2 cellular contexts compared by ENCODE assay signal in the genomic region with DNA sequence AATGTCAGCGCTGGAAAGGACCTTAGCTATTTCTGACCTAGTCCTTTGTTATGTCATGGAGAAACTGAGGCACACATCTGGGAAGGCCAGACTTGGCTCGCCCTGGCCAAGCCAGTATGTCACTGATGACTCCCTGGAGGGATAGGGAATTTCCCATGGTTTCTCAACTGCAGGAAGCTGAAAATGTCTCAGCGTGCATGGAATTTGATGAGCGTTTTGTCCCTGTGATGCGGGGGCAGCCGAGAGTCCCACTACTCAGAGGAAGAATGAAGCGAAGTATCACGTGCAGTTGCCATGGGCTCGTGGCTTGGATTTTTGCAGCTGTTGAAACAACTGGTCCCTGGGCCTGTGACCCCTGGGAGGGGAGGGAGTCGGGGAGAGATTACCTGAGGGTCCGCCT.
TF ChIP-seq lines count a peak whose summit lies in the region.

No MANE protein-coding gene starts in this region.

TF ChIP-seq in SK-N-SH, 30 proteins besides CTCF, POLR2A, EP300 and RAD21 (continued from another document):
- TF ChIP-seq IRF3 (IDR thresholded peaks at IDR 0.05; ENCODE audit: low read depth, low read length): no peak

TF ChIP-seq in SK-N-SH treated with all-trans-retinoic acid at 6 μM for 48 hours, 23 proteins besides CTCF, POLR2A, EP300 and RAD21 (continued from another document):
- TF ChIP-seq, protein P1, sequence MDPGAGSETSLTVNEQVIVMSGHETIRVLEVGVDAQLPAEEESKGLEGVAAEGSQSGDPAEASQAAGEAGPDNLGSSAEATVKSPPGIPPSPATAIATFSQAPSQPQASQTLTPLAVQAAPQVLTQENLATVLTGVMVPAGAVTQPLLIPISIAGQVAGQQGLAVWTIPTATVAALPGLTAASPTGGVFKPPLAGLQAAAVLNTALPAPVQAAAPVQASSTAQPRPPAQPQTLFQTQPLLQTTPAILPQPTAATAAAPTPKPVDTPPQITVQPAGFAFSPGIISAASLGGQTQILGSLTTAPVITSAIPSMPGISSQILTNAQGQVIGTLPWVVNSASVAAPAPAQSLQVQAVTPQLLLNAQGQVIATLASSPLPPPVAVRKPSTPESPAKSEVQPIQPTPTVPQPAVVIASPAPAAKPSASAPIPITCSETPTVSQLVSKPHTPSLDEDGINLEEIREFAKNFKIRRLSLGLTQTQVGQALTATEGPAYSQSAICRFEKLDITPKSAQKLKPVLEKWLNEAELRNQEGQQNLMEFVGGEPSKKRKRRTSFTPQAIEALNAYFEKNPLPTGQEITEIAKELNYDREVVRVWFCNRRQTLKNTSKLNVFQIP (CRISPR knock-in tag; IDR thresholded peaks at IDR 0.05; ENCODE audit: borderline replicate concordance, low read depth): no peak
- TF ChIP-seq BACH2 (CRISPR knock-in tag; IDR thresholded peaks at IDR 0.05; ENCODE audit: borderline replicate concordance) (no peak), ZNF8 (CRISPR knock-in tag; IDR thresholded peaks at IDR 0.05) (no peak), ZNF70 (CRISPR knock-in tag; IDR thresholded peaks at IDR 0.05) (no peak), PPARA (CRISPR knock-in tag; IDR thresholded peaks at IDR 0.05; ENCODE audit: borderline replicate concordance) (no peak)
